In genomic region chr20:56715902-56716519, GRCh38 we compare ENCODE assay signal across 24 cellular contexts.
A peak's percentile ranks its signal among the peaks of the same experiment; 100 is the strongest.
DNase-seq lines count a peak whose midpoint lies in the region; ATAC-seq, FAIRE-seq and TF ChIP-seq lines count a peak whose summit lies in the region.
"Had no signal": no experiment of that assay in that cellular context is flagged by ENCODE, and none has a peak within 500 bp of the region (broad histone marks: within the 10 kb centered on the region; RNA-seq: fewer than 3 reads in every experiment).

No MANE protein-coding gene starts in this region.

- H3K9ac ChIP-seq in HepG2 (ENCODE audit: insufficient read depth, low read depth, low read length) (no peak overlapping the region), H1 (replicated peaks in 1 of 4; ENCODE audit: extremely low read depth in 1 of 4, low read depth in 3 of 4, low read length in 3 of 4) (no peak overlapping the region)
- H3K9ac ChIP-seq: BLaER1, GM23248 had no signal

- TF ChIP-seq POLR2A in HepG2 (IDR thresholded peaks at IDR 0.05; ENCODE audit: insufficient read depth in 1 of 2, low read depth in 2 of 2, low read length in 2 of 2), result no peak
- TF ChIP-seq POLR2A in right lobe of liver (IDR thresholded peaks at IDR 0.05), result no peak
- TF ChIP-seq POLR2A in H1 (IDR thresholded peaks at IDR 0.05; ENCODE audit: control extremely low read depth in 1 of 2, low read depth in 2 of 2, low read length in 2 of 2), result no peak

- H3K18ac ChIP-seq in H1 (ENCODE audit: extremely low read depth, low read length), result no peak overlapping the region

- H3K79me1 ChIP-seq in H1 (ENCODE audit: low read depth, low read length), result no peaks in the 10 kb centered on the region

- no peak for FAIRE-seq in HepG2 (lab: Jason Lieb, UNC)
- FAIRE-seq in H1 (lab: Jason Lieb, UNC), result no peak
- FAIRE-seq: A549, GM12878, GM19239, H54 had no signal

- no peaks in the 10 kb centered on the region for H3K23me2 ChIP-seq in H1 (ENCODE audit: low read depth, low read length)

- in situ Hi-C loops in HepG2 (cut with HindIII; ENCODE audit: extremely low pct_ligation_motif_present, low pct_unique_long_range_greater_than_20kb), result no loop called here

- CTCF ChIA-PET in HepG2 (lab: Yijun Ruan, JAX; ENCODE audit: low intra/inter-chr PET ratio, low total read pairs), result no interaction called here
- CTCF ChIA-PET in WTC11 (lab: Charles Lee), result no interaction called here
- CTCF ChIA-PET in H1 (lab: Charles Lee; ENCODE audit: partially characterized antibody), result interaction anchor here (1.1 kb wide), 1 partner anchor 306 kb away, joined by 3 read pairs; no protein-coding TSS in a partner anchor

- H3K4me1 Mint-ChIP-seq in WTC11, result peaks cover 24% of the 10 kb centered on the region
- H3K4me1 Mint-ChIP-seq in osteocyte (ENCODE audit: unreplicated experiment), result peaks cover 49% of the 10 kb centered on the region
- H3K4me1 Mint-ChIP-seq in HFFc6 (ENCODE audit: low read depth), result peaks cover 14% of the 10 kb centered on the region
- H3K4me1 Mint-ChIP-seq: CD4-positive, CD25-positive, alpha-beta regulatory T cell had no signal

- no peak overlapping the region for H3K23ac ChIP-seq in H1 (ENCODE audit: insufficient read length)

- H4K5ac ChIP-seq in H1 (ENCODE audit: insufficient read length, low read depth, low read length), result no peak overlapping the region

- H3K79me2 ChIP-seq in HepG2 (ENCODE audit: insufficient read depth, low read length), result no peaks in the 10 kb centered on the region
- H3K79me2 ChIP-seq in H1 (ENCODE audit: control insufficient read depth in 1 of 2, insufficient read depth in 2 of 2, low read length in 2 of 2), result no peaks in the 10 kb centered on the region

- H3K27me3 Mint-ChIP-seq in WTC11 (ENCODE audit: low read depth) (no peaks in the 10 kb centered on the region), osteocyte (ENCODE audit: unreplicated experiment) (no peaks in the 10 kb centered on the region), HFFc6 (ENCODE audit: insufficient read depth) (peaks cover 28% of the 10 kb centered on the region)
- H3K27me3 Mint-ChIP-seq: CD4-positive, CD25-positive, alpha-beta regulatory T cell had no signal

- no peak overlapping the region for H2BK5ac ChIP-seq in H1 (ENCODE audit: low read depth, low read length)

- H2AK5ac ChIP-seq in H1 (ENCODE audit: low read depth, low read length), result no peak overlapping the region

- H2AFZ ChIP-seq in HepG2 (ENCODE audit: low read length) (no peak overlapping the region), H1 (ENCODE audit: low read length) (no peak overlapping the region)
- H2AFZ ChIP-seq: GM23248 had no signal

- no peak overlapping the region for H2BK15ac ChIP-seq in H1 (ENCODE audit: low read length)

- no peak overlapping the region for H3K4me2 ChIP-seq in HepG2 (ENCODE audit: low read depth, low read length)
- no peak overlapping the region for H3K4me2 ChIP-seq in H1 (ENCODE audit: insufficient read depth in 1 of 2, low read depth in 2 of 2, low read length in 2 of 2)
- H3K4me2 ChIP-seq: A549, BLaER1 had no signal

- DNase-seq in HepG2 (ENCODE audit: low spot score) (no peak), right lobe of liver (no peak), WTC11 (ENCODE audit: low spot score) (no peak), H1 (ENCODE audit: low read depth in 1 of 2, low spot score in 2 of 2) (no peak), osteocyte (ENCODE audit: extremely low spot score, unreplicated experiment) (no peak), HFFc6 (no peak), OCI-M2 (lab: John Stamatoyannopoulos, UW; ENCODE audit: unreplicated experiment) (no peak)
- DNase-seq: 8988T; ACHN; Caco-2; CD4-positive, CD25-positive, alpha-beta regulatory T cell; CD8-positive, alpha-beta T cell; DMS153; DND-41; GDM1; GM23248 had no signal

- ATAC-seq in HepG2, result no peak
- no peak for ATAC-seq in right lobe of liver
- no peak for ATAC-seq in WTC11
- no peak for ATAC-seq in HG02610 (IDR thresholded peaks at IDR 0.05; ENCODE audit: unreplicated experiment)
- ATAC-seq: A549; CD8-positive, alpha-beta T cell; GM12878 had no signal

- no peaks in the 10 kb centered on the region for H3K9me3 ChIP-seq in HepG2 (ENCODE audit: low read length)
- no peaks in the 10 kb centered on the region for H3K9me3 ChIP-seq in right lobe of liver
- H3K9me3 ChIP-seq in H1 (ENCODE audit: insufficient read depth in 2 of 2, low read depth in 1 of 2, low read length in 1 of 2), result no peaks in the 10 kb centered on the region; a peak in 1 of 4 replicates
- H3K9me3 ChIP-seq: A549, BLaER1, HAP-1 had no signal

- H2BK20ac ChIP-seq in H1 (ENCODE audit: low read length), result peak overlapping the region; percentile 13; the same call in 1 of the 2 replicates

- TF ChIP-seq RAD21 in HepG2 (CRISPR knock-in tag; IDR thresholded peaks at IDR 0.05) (no peak), H1 (IDR thresholded peaks at IDR 0.05 in 1 of 2, conservative IDR thresholded peaks at IDR 0.05 in 1 of 2; ENCODE audit: low read depth in 2 of 2, low read length in 2 of 2) (no peak)

- H3K9me3 Mint-ChIP-seq in WTC11 (no peaks in the 10 kb centered on the region), osteocyte (ENCODE audit: unreplicated experiment) (no peaks in the 10 kb centered on the region), HFFc6 (no peaks in the 10 kb centered on the region)
- H3K9me3 Mint-ChIP-seq: CD8-positive, alpha-beta T cell had no signal

- 13% methylated on average over 3 of the region's 3 CpGs for WGBS in HepG2 (ENCODE audit: low lambda C conversion rate)
- WGBS in right lobe of liver (ENCODE audit: insufficient coverage, low coverage, low lambda C conversion rate, missing lambda C conversion rate), result 5% methylated on average over 1 of the region's 3 CpGs
- WGBS in H1 (ENCODE audit: extremely low coverage in 1 of 2, insufficient coverage in 1 of 2, insufficient read length in 1 of 2, insufficient replicate concordance in 2 of 2, low coverage in 1 of 2, low lambda C conversion rate in 2 of 2, missing lambda C conversion rate in 1 of 2), 2 experiments, result 66% methylated on average over 3 of the region's 3 CpGs; no CpG with 5 or more reads in 1 of the 2 experiments

- TF ChIP-seq CTCF in HepG2 (CRISPR knock-in tag; IDR thresholded peaks at IDR 0.05) (no peak), right lobe of liver (IDR thresholded peaks at IDR 0.05) (no peak), WTC11 (IDR thresholded peaks at IDR 0.05) (no peak), H1 (IDR thresholded peaks at IDR 0.05; ENCODE audit: control extremely low read depth in 1 of 3, insufficient read depth in 1 of 3, low read depth in 1 of 3, low read length in 3 of 3) (no peak), osteocyte (IDR thresholded peaks at IDR 0.05) (no peak), HFFc6 (IDR thresholded peaks at IDR 0.05) (no peak)

- intact Hi-C loops in HepG2 (cut with micrococcal nuclease; ENCODE audit: unreplicated experiment) (no loop called here), right lobe of liver (cut with DNase I) (no loop called here)

- TF ChIP-seq EP300 in HepG2 (IDR thresholded peaks at IDR 0.05; ENCODE audit: low read depth in 2 of 2, low read length in 2 of 2) (no peak), HepG2 (CRISPR knock-in tag; IDR thresholded peaks at IDR 0.05; ENCODE audit: borderline replicate concordance) (no peak), H1 (IDR thresholded peaks at IDR 0.05; ENCODE audit: borderline replicate concordance in 1 of 2, low read depth in 2 of 2, low read length in 2 of 2) (no peak)

- H4K91ac ChIP-seq in H1 (replicated peaks; ENCODE audit: insufficient read length, low read length), result no peak overlapping the region

- peaks cover 3 to 15% of the 10 kb centered on the region in 2 experiments; a peak in 2 of 5 replicates for H3K27me3 ChIP-seq in HepG2 (ENCODE audit: control insufficient read depth in 1 of 2, insufficient read depth in 2 of 2, low read length in 2 of 2)
- no peaks in the 10 kb centered on the region for H3K27me3 ChIP-seq in right lobe of liver
- H3K27me3 ChIP-seq in H1 (replicated peaks in 1 of 4; ENCODE audit: control insufficient read depth in 3 of 4, extremely low read depth in 1 of 4, insufficient read depth in 3 of 4, low read length in 3 of 4), result no peaks in the 10 kb centered on the region; a peak in 1 of 7 replicates
- H3K27me3 ChIP-seq: BLaER1 had no signal

- no peak overlapping the region for H4K8ac ChIP-seq in H1 (ENCODE audit: extremely low read depth, insufficient read depth, low read length)

- H3K4me1 ChIP-seq in HepG2 (ENCODE audit: insufficient read depth, low read length) (no peaks in the 10 kb centered on the region), right lobe of liver (no peaks in the 10 kb centered on the region), H1 (replicated peaks in 1 of 4; ENCODE audit: control insufficient read depth in 3 of 4, insufficient read depth in 4 of 4, low read length in 3 of 4) (peaks cover 0 to 17% (median 9%) of the 10 kb centered on the region in 4 experiments; a peak in 5 of 7 replicates)

- H4K20me1 ChIP-seq in HepG2 (ENCODE audit: insufficient read depth, low read length) (no peaks in the 10 kb centered on the region), H1 (replicated peaks in 1 of 2; ENCODE audit: control insufficient read depth in 1 of 2, insufficient read depth in 2 of 2, low read length in 2 of 2) (no peaks in the 10 kb centered on the region)
- H4K20me1 ChIP-seq: BLaER1 had no signal

- no peak overlapping the region for H3K27ac ChIP-seq in HepG2 (ENCODE audit: extremely low read length, insufficient read depth, low read length)
- H3K27ac ChIP-seq in right lobe of liver, result no peak overlapping the region
- H3K27ac ChIP-seq in H1 (ENCODE audit: low read depth, low read length), result no peak overlapping the region
- H3K27ac ChIP-seq: BLaER1, C4-2B, GM23248 had no signal

- H3K36me3 Mint-ChIP-seq in WTC11 (no peaks in the 10 kb centered on the region), osteocyte (ENCODE audit: unreplicated experiment) (no peaks in the 10 kb centered on the region), HFFc6 (ENCODE audit: low read depth) (no peaks in the 10 kb centered on the region)
- H3K36me3 Mint-ChIP-seq: CD4-positive, CD25-positive, alpha-beta regulatory T cell; CD8-positive, alpha-beta T cell had no signal

- POLR2A ChIA-PET in HepG2 (lab: Yijun Ruan, JAX), result no interaction called here
- POLR2A ChIA-PET in WTC11 (lab: Charles Lee), result no interaction called here
- POLR2A ChIA-PET in H1 (lab: Charles Lee; ENCODE audit: partially characterized antibody), result no interaction called here

- H3K27ac Mint-ChIP-seq in WTC11, result no peak overlapping the region; the same call in 1 of the 2 replicates
- peak overlapping the region; percentile 24 for H3K27ac Mint-ChIP-seq in osteocyte (ENCODE audit: unreplicated experiment)
- H3K27ac Mint-ChIP-seq in HFFc6, result no peak overlapping the region
- H3K27ac Mint-ChIP-seq: CD4-positive, CD25-positive, alpha-beta regulatory T cell; CD8-positive, alpha-beta T cell had no signal

- no peak overlapping the region for H3K14ac ChIP-seq in H1 (ENCODE audit: insufficient read length)

- H3K36me3 ChIP-seq in HepG2 (replicated peaks in 1 of 2; ENCODE audit: control insufficient read depth in 1 of 2, insufficient read depth in 2 of 2, low read length in 2 of 2) (no peaks in the 10 kb centered on the region), right lobe of liver (no peaks in the 10 kb centered on the region), H1 (ENCODE audit: control insufficient read depth in 2 of 4, insufficient read depth in 4 of 4, low read length in 3 of 4) (no peaks in the 10 kb centered on the region)
- H3K36me3 ChIP-seq: BLaER1, HAP-1 had no signal

- no peak overlapping the region for H2BK120ac ChIP-seq in H1 (replicated peaks; ENCODE audit: low read depth, low read length)

- H2BK12ac ChIP-seq in H1 (ENCODE audit: low read depth, low read length), result no peak overlapping the region

- no peak overlapping the region for H3K4me3 ChIP-seq in HepG2 (replicated peaks in 1 of 3; ENCODE audit: insufficient read depth in 1 of 3, low read depth in 2 of 3, low read length in 3 of 3)
- H3K4me3 ChIP-seq in right lobe of liver, result no peak overlapping the region
- no peak overlapping the region for H3K4me3 ChIP-seq in H1 (ENCODE audit: extremely low read depth in 1 of 4, insufficient read depth in 2 of 4, low read depth in 3 of 4, low read length in 4 of 4)
- H3K4me3 ChIP-seq: A549, BLaER1, GM12878, GM23248, HAP-1 had no signal

- no peak overlapping the region for H3K56ac ChIP-seq in H1 (replicated peaks; ENCODE audit: insufficient read length, low read depth, low read length)

- no TSS peak for BruUV-seq in HepG2 (replicated peaks; lab: Mats Ljungman, UMichigan)

- no peak overlapping the region for H3K4me3 Mint-ChIP-seq in WTC11
- no peak overlapping the region for H3K4me3 Mint-ChIP-seq in osteocyte (ENCODE audit: unreplicated experiment)
- H3K4me3 Mint-ChIP-seq in HFFc6, result no peak overlapping the region
- H3K4me3 Mint-ChIP-seq: CD8-positive, alpha-beta T cell had no signal

- no peak overlapping the region for H3K4ac ChIP-seq in H1 (replicated peaks; ENCODE audit: insufficient read length, low read depth, low read length)

Comparison
In these comparisons a context has a peak if more than half of its experiments do, and no peak if none do; other contexts are left out.
1. Of the 50 proteins assayed by ChIP-seq in both HepG2 and WTC11: peak only in HepG2: none; only in WTC11: ZNF512; in both: none; in neither: 49.